Comparison of ENCODE assay signal across 14 cellular contexts in genomic region chr5:136526021-136526420, GRCh38.
DNase-seq lines count a peak whose midpoint lies in the region; ATAC-seq, FAIRE-seq and TF ChIP-seq lines count a peak whose summit lies in the region.
"Had no signal": no experiment of that assay in that cellular context is flagged by ENCODE, and none has a peak within 500 bp of the region (broad histone marks: within the 10 kb centered on the region; RNA-seq: fewer than 3 reads in every experiment).

No MANE protein-coding gene starts in this region.

- no peak overlapping the region for H2BK12ac ChIP-seq in H1 (ENCODE audit: low read depth, low read length)

- DNase-seq in GM23338 (ENCODE audit: low spot score) (no peak), H1 (ENCODE audit: low read depth in 1 of 2, low spot score in 2 of 2) (no peak), type B pancreatic cell (ENCODE audit: extremely low spot score, unreplicated experiment) (no peak)
- no peak for DNase-seq in activated CD4-positive, alpha-beta memory T cell treated with anti-CD3 and anti-CD28 coated beads, Interleukin-2, amount 10 ng/mL, durations not matched to agents 7 days and 5 days
- DNase-seq: 8988T; CD4-positive, alpha-beta memory T cell; DMS79 treated with DMSO at 0.1 percent for 48 hours; GF-D8 had no signal

- TF ChIP-seq EP300 in H1 (IDR thresholded peaks at IDR 0.05; ENCODE audit: borderline replicate concordance in 1 of 2, low read depth in 2 of 2, low read length in 2 of 2): no peak

- CTCF ChIA-PET in H1 (lab: Charles Lee; ENCODE audit: partially characterized antibody): interaction anchor here (1.2 kb wide), 1 partner anchor 12 kb away, joined by 4 read pairs; no protein-coding TSS in a partner anchor
- CTCF ChIA-PET in activated CD4-positive, alpha-beta memory T cell treated with anti-CD3 and anti-CD28 coated beads, Interleukin-2, amount 10 ng/mL, durations not matched to agents 7 days and 5 days (lab: Charles Lee): no interaction called here

- no peak for TF ChIP-seq CTCF in GM23338 (conservative IDR thresholded peaks at IDR 0.05; ENCODE audit: low read depth in 2 of 2)
- TF ChIP-seq CTCF in H1 (IDR thresholded peaks at IDR 0.05; ENCODE audit: control extremely low read depth in 1 of 3, insufficient read depth in 1 of 3, low read depth in 1 of 3, low read length in 3 of 3): no peak
- no peak for TF ChIP-seq CTCF in nephron (IDR thresholded peaks at IDR 0.05; ENCODE audit: unreplicated experiment in 3 of 3)
- TF ChIP-seq CTCF in type B pancreatic cell (conservative IDR thresholded peaks at IDR 0.05): no peak

- H3K27ac ChIP-seq in GM23338 (ENCODE audit: low read depth): no peak overlapping the region
- H3K27ac ChIP-seq in H1 (ENCODE audit: low read depth, low read length): no peak overlapping the region
- H3K27ac ChIP-seq: BLaER1 had no signal

- no peak for FAIRE-seq in H1 (lab: Jason Lieb, UNC)

- peaks cover 11% of the 10 kb centered on the region; the same call in 1 of the 2 replicates for H3K9me2 ChIP-seq in GM23338 (ENCODE audit: insufficient read depth)

- H2AFZ ChIP-seq in GM23338: no peak overlapping the region
- H2AFZ ChIP-seq in H1 (ENCODE audit: low read length): 0 out of 2 replicates have a peak overlapping the region, but pooled peaks have one; percentile 1

- ATAC-seq in GM23338 (peak; percentile 28; the same call in 1 of the 3 replicates), GM21786 (IDR thresholded peaks at IDR 0.05; ENCODE audit: unreplicated experiment) (no peak)
- peak; percentile 26 for ATAC-seq in stimulated activated memory B cell treated with anti-CD40 and anti-IgM and Interleukin-4, amounts not matched to agents 10 μg/mL and 1 μg/mL and 100 μg/mL, for 72 hours

- H3K9me3 Mint-ChIP-seq in GM23338 (no peaks in the 10 kb centered on the region), nephron (no peaks in the 10 kb centered on the region), type B pancreatic cell (no peaks in the 10 kb centered on the region)
- H3K9me3 Mint-ChIP-seq in stimulated activated memory B cell treated with anti-CD40 and anti-IgM and Interleukin-4, amounts not matched to agents 10 μg/mL and 1 μg/mL and 100 μg/mL, for 72 hours: no peaks in the 10 kb centered on the region
- no peaks in the 10 kb centered on the region for H3K9me3 Mint-ChIP-seq in activated CD4-positive, alpha-beta memory T cell treated with anti-CD3 and anti-CD28 coated beads, Interleukin-2, amount 10 ng/mL, durations not matched to agents 7 days and 5 days

- H3K4me1 Mint-ChIP-seq in GM23338: peaks cover 25% of the 10 kb centered on the region
- peaks cover 14% of the 10 kb centered on the region for H3K4me1 Mint-ChIP-seq in nephron
- no peaks in the 10 kb centered on the region for H3K4me1 Mint-ChIP-seq in stimulated activated memory B cell treated with anti-CD40 and anti-IgM and Interleukin-4, amounts not matched to agents 10 μg/mL and 1 μg/mL and 100 μg/mL, for 72 hours
- H3K4me1 Mint-ChIP-seq in type B pancreatic cell (ENCODE audit: unreplicated experiment): no peaks in the 10 kb centered on the region
- no peaks in the 10 kb centered on the region for H3K4me1 Mint-ChIP-seq in activated CD4-positive, alpha-beta memory T cell treated with anti-CD3 and anti-CD28 coated beads, Interleukin-2, amount 10 ng/mL, durations not matched to agents 7 days and 5 days
- H3K4me1 Mint-ChIP-seq: CD14-positive monocyte; CD4-positive, alpha-beta memory T cell had no signal

- H4K91ac ChIP-seq in H1 (replicated peaks; ENCODE audit: insufficient read length, low read length): no peak overlapping the region

- no peak overlapping the region for H2BK20ac ChIP-seq in H1 (ENCODE audit: low read length)

- no peak overlapping the region for H3K9ac ChIP-seq in H1 (replicated peaks in 1 of 4; ENCODE audit: extremely low read depth in 1 of 4, low read depth in 3 of 4, low read length in 3 of 4)
- H3K9ac ChIP-seq: BLaER1 had no signal

- TF ChIP-seq RAD21 in H1 (IDR thresholded peaks at IDR 0.05 in 1 of 2, conservative IDR thresholded peaks at IDR 0.05 in 1 of 2; ENCODE audit: low read depth in 2 of 2, low read length in 2 of 2): no peak

- H3F3A ChIP-seq in GM23338 (replicated peaks; ENCODE audit: low read depth): no peaks in the 10 kb centered on the region

- H3K79me1 ChIP-seq in H1 (ENCODE audit: low read depth, low read length): no peaks in the 10 kb centered on the region

- no peak overlapping the region for H3K23ac ChIP-seq in H1 (ENCODE audit: insufficient read length)

- no peak overlapping the region for H2AK5ac ChIP-seq in H1 (ENCODE audit: low read depth, low read length)

- H3K27ac Mint-ChIP-seq in GM23338 (no peak overlapping the region), nephron (peak overlapping the region; percentile 11 to 75 (median 21)), type B pancreatic cell (no peak overlapping the region)
- no peak overlapping the region for H3K27ac Mint-ChIP-seq in stimulated activated memory B cell treated with anti-CD40 and anti-IgM and Interleukin-4, amounts not matched to agents 10 μg/mL and 1 μg/mL and 100 μg/mL, for 72 hours
- no peak overlapping the region for H3K27ac Mint-ChIP-seq in activated CD4-positive, alpha-beta memory T cell treated with anti-CD3 and anti-CD28 coated beads, Interleukin-2, amount 10 ng/mL, durations not matched to agents 7 days and 5 days
- H3K27ac Mint-ChIP-seq: CD14-positive monocyte; CD4-positive, alpha-beta memory T cell had no signal

- no peaks in the 10 kb centered on the region for H3K27me3 ChIP-seq in GM23338 (ENCODE audit: insufficient read depth)
- H3K27me3 ChIP-seq in H1 (replicated peaks in 1 of 4; ENCODE audit: control insufficient read depth in 3 of 4, extremely low read depth in 1 of 4, insufficient read depth in 3 of 4, low read length in 3 of 4): no peaks in the 10 kb centered on the region
- H3K27me3 ChIP-seq: BLaER1 had no signal

- H3K4me2 ChIP-seq in GM23338 (0 out of 2 replicates have a peak overlapping the region, but pooled peaks have one; percentile 15), H1 (ENCODE audit: insufficient read depth in 1 of 2, low read depth in 2 of 2, low read length in 2 of 2) (no peak overlapping the region)
- H3K4me2 ChIP-seq: BLaER1 had no signal

- no peak overlapping the region for H3K18ac ChIP-seq in H1 (ENCODE audit: extremely low read depth, low read length)

- TF ChIP-seq POLR2A in H1 (IDR thresholded peaks at IDR 0.05; ENCODE audit: control extremely low read depth in 1 of 2, low read depth in 2 of 2, low read length in 2 of 2): no peak

- POLR2A ChIA-PET in H1 (lab: Charles Lee; ENCODE audit: partially characterized antibody): no interaction called here
- POLR2A ChIA-PET in activated CD4-positive, alpha-beta memory T cell treated with anti-CD3 and anti-CD28 coated beads, Interleukin-2, amount 10 ng/mL, durations not matched to agents 7 days and 5 days (lab: Charles Lee): no interaction called here

- peaks cover 5% of the 10 kb centered on the region for H3K27me3 Mint-ChIP-seq in GM23338 (ENCODE audit: insufficient read depth, low read depth, poor library complexity)
- no peaks in the 10 kb centered on the region for H3K27me3 Mint-ChIP-seq in nephron (ENCODE audit: low read depth)
- H3K27me3 Mint-ChIP-seq in stimulated activated memory B cell treated with anti-CD40 and anti-IgM and Interleukin-4, amounts not matched to agents 10 μg/mL and 1 μg/mL and 100 μg/mL, for 72 hours: no peaks in the 10 kb centered on the region
- H3K27me3 Mint-ChIP-seq in type B pancreatic cell: peaks cover 12% of the 10 kb centered on the region
- no peaks in the 10 kb centered on the region for H3K27me3 Mint-ChIP-seq in activated CD4-positive, alpha-beta memory T cell treated with anti-CD3 and anti-CD28 coated beads, Interleukin-2, amount 10 ng/mL, durations not matched to agents 7 days and 5 days
- H3K27me3 Mint-ChIP-seq: CD4-positive, alpha-beta memory T cell had no signal

- H2BK15ac ChIP-seq in H1 (ENCODE audit: low read length): no peak overlapping the region

- H3K79me2 ChIP-seq in GM23338 (replicated peaks; ENCODE audit: insufficient read depth): no peaks in the 10 kb centered on the region
- H3K79me2 ChIP-seq in H1 (ENCODE audit: control insufficient read depth in 1 of 2, insufficient read depth in 2 of 2, low read length in 2 of 2): no peaks in the 10 kb centered on the region

- H4K20me1 ChIP-seq in GM23338 (replicated peaks; ENCODE audit: insufficient read depth) (no peaks in the 10 kb centered on the region), H1 (replicated peaks in 1 of 2; ENCODE audit: control insufficient read depth in 1 of 2, insufficient read depth in 2 of 2, low read length in 2 of 2) (no peaks in the 10 kb centered on the region)
- H4K20me1 ChIP-seq: BLaER1 had no signal

- H2BK5ac ChIP-seq in H1 (ENCODE audit: low read depth, low read length): no peak overlapping the region

- H3K14ac ChIP-seq in H1 (ENCODE audit: insufficient read length): no peak overlapping the region

- no peaks in the 10 kb centered on the region for H3K36me3 ChIP-seq in GM23338 (ENCODE audit: insufficient read depth)
- H3K36me3 ChIP-seq in H1 (ENCODE audit: control insufficient read depth in 2 of 4, insufficient read depth in 4 of 4, low read length in 3 of 4): no peaks in the 10 kb centered on the region
- H3K36me3 ChIP-seq: BLaER1, HAP-1 had no signal

- 94% methylated on average over 4 of the region's 4 CpGs; no CpG with 5 or more reads in 1 of the 2 experiments for WGBS in H1 (ENCODE audit: extremely low coverage in 1 of 2, insufficient coverage in 1 of 2, insufficient read length in 1 of 2, insufficient replicate concordance in 2 of 2, low coverage in 1 of 2, low lambda C conversion rate in 2 of 2, missing lambda C conversion rate in 1 of 2), 2 experiments

- H4K8ac ChIP-seq in H1 (ENCODE audit: extremely low read depth, insufficient read depth, low read length): no peak overlapping the region

- H3K4me3 Mint-ChIP-seq in GM23338 (no peak overlapping the region), nephron (no peak overlapping the region), type B pancreatic cell (no peak overlapping the region)
- no peak overlapping the region for H3K4me3 Mint-ChIP-seq in stimulated activated memory B cell treated with anti-CD40 and anti-IgM and Interleukin-4, amounts not matched to agents 10 μg/mL and 1 μg/mL and 100 μg/mL, for 72 hours
- H3K4me3 Mint-ChIP-seq in activated CD4-positive, alpha-beta memory T cell treated with anti-CD3 and anti-CD28 coated beads, Interleukin-2, amount 10 ng/mL, durations not matched to agents 7 days and 5 days: no peak overlapping the region
- H3K4me3 Mint-ChIP-seq: CD14-positive monocyte; CD4-positive, alpha-beta memory T cell had no signal

- H3K4me3 ChIP-seq in GM23338 (no peak overlapping the region), H1 (ENCODE audit: extremely low read depth in 1 of 4, insufficient read depth in 2 of 4, low read depth in 3 of 4, low read length in 4 of 4) (no peak overlapping the region)
- H3K4me3 ChIP-seq: BLaER1, HAP-1 had no signal

- no peaks in the 10 kb centered on the region for H3K36me3 Mint-ChIP-seq in GM23338 (ENCODE audit: low read depth)
- no peaks in the 10 kb centered on the region for H3K36me3 Mint-ChIP-seq in nephron (ENCODE audit: low read depth)
- H3K36me3 Mint-ChIP-seq in stimulated activated memory B cell treated with anti-CD40 and anti-IgM and Interleukin-4, amounts not matched to agents 10 μg/mL and 1 μg/mL and 100 μg/mL, for 72 hours: no peaks in the 10 kb centered on the region
- no peaks in the 10 kb centered on the region for H3K36me3 Mint-ChIP-seq in type B pancreatic cell
- H3K36me3 Mint-ChIP-seq in activated CD4-positive, alpha-beta memory T cell treated with anti-CD3 and anti-CD28 coated beads, Interleukin-2, amount 10 ng/mL, durations not matched to agents 7 days and 5 days (ENCODE audit: low read depth): no peaks in the 10 kb centered on the region
- H3K36me3 Mint-ChIP-seq: CD14-positive monocyte; CD4-positive, alpha-beta memory T cell had no signal

- no peaks in the 10 kb centered on the region for H3K23me2 ChIP-seq in H1 (ENCODE audit: low read depth, low read length)

- H4K5ac ChIP-seq in H1 (ENCODE audit: insufficient read length, low read depth, low read length): no peak overlapping the region

- no peaks in the 10 kb centered on the region for H3K4me1 ChIP-seq in GM23338 (ENCODE audit: insufficient read depth)
- peaks cover 0 to 8% (median 0%) of the 10 kb centered on the region in 4 experiments; a peak in 1 of 7 replicates for H3K4me1 ChIP-seq in H1 (replicated peaks in 1 of 4; ENCODE audit: control insufficient read depth in 3 of 4, insufficient read depth in 4 of 4, low read length in 3 of 4)
- H3K4me1 ChIP-seq: HAP-1 had no signal

- H3K9me3 ChIP-seq in H1 (ENCODE audit: insufficient read depth in 2 of 2, low read depth in 1 of 2, low read length in 1 of 2): no peaks in the 10 kb centered on the region
- H3K9me3 ChIP-seq: BLaER1, HAP-1 had no signal

- H3K56ac ChIP-seq in H1 (replicated peaks; ENCODE audit: insufficient read length, low read depth, low read length): no peak overlapping the region

- no peak overlapping the region for H2BK120ac ChIP-seq in H1 (replicated peaks; ENCODE audit: low read depth, low read length)

- no peak overlapping the region for H3K4ac ChIP-seq in H1 (replicated peaks; ENCODE audit: insufficient read length, low read depth, low read length)

Comparison
In these comparisons a context has a peak if more than half of its experiments do, and no peak if none do; other contexts are left out.
1. H3K27ac Mint-ChIP-seq: peak in nephron (3 of 3); none in GM23338 (single experiment), stimulated activated memory B cell treated with anti-CD40 and anti-IgM and Interleukin-4, amounts not matched to agents 10 μg/mL and 1 μg/mL and 100 μg/mL, for 72 hours (single experiment), type B pancreatic cell (single experiment) and activated CD4-positive, alpha-beta memory T cell treated with anti-CD3 and anti-CD28 coated beads, Interleukin-2, amount 10 ng/mL, durations not matched to agents 7 days and 5 days (single experiment).